Comparison of ENCODE assay signal across 8 cellular contexts in the genomic region with DNA sequence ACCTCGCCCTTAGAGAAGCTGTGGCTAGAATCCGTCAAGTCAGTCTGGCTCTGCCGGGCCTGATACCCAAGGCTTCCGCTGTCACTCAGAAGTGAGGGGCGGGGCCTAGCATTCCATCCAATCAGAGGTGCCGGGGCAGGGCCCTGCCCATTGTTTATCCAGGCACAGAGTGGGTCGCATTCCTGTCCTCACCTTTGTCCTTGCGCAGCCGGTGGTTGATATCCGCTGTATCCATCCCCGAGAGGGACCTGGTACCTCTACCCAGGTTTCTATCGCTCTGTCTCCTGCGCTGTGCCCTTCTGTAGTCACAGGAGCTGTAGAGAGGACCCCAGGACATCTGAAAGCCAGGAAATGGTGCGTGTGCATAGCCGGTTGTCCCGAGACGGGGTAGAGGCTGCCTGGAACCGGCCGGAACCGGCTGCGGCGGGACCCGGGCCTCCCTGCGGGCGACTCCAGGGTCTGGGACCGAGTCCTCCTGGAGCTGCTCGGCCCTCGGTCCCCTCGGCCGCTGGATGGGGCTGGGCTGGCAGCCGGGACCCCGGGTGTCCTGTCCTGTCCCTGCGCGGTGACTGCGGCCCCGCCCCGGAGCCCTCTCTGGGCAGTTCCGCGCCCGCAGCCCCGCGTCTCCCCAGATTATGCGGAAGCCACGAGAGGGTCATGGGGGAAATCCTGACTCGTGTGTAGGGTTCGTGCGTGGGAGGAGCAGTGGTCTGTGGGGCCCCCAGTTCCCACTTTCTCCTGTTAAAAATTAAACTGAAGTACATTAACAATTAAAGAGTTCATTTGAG. TPM values are rescaled to one million over a fixed set of nuclear protein-coding genes. Genes with fewer than 3 reads are reported as not detected.
A peak's percentile ranks its signal among the peaks of the same experiment; 100 is the strongest.
DNase-seq lines count a peak whose midpoint lies in the region; ATAC-seq and TF ChIP-seq lines count a peak whose summit lies in the region.

TSS of gene ZNF763 (plus strand) at position 183 of the 788 bp plus-strand sequence. CDS start at position 352, 169 bp downstream.

- peak within 1 kb of the TSS; percentile 86 for H3K27ac Mint-ChIP-seq in activated naive CD8-positive, alpha-beta T cell

- peak within 1 kb of the TSS; percentile 91 for H3K4me3 Mint-ChIP-seq in activated naive CD8-positive, alpha-beta T cell

- peaks cover 27% of the 10 kb centered on the region for H3K4me1 Mint-ChIP-seq in activated naive CD8-positive, alpha-beta T cell (ENCODE audit: low read depth)

- intact Hi-C loops in Right ventricle myocardium inferior (cut with DNase I): loop anchor here (1.0 to 10.0 kb wide), 4 partner anchors 23 to 175 kb away; partner anchors contain the start of genes ZNF20 and ZNF878

- peak within 1 kb of the TSS; percentile 97 for H3K27ac ChIP-seq in temporal lobe (ENCODE audit: low read depth, low read length)

- no peaks in the 10 kb centered on the region for H3K27me3 Mint-ChIP-seq in activated naive CD8-positive, alpha-beta T cell

- DNase-seq in DMS 273 (lab: John Stamatoyannopoulos, UW; ENCODE audit: unreplicated experiment) (peak; percentile 89), Kasumi-1 (lab: John Stamatoyannopoulos, UW) (peak; percentile 88 to 89), Right ventricle myocardium inferior (ENCODE audit: missing footprints) (peak; percentile 96), omental fat pad (ENCODE audit: low spot score) (peak; percentile 97)

- no peaks in the 10 kb centered on the region for H3K36me3 Mint-ChIP-seq in activated naive CD8-positive, alpha-beta T cell

- no peak for TF ChIP-seq CTCF in omental fat pad (IDR thresholded peaks at IDR 0.05)

- H3K9me3 Mint-ChIP-seq in activated naive CD8-positive, alpha-beta T cell (ENCODE audit: low read depth): no peaks in the 10 kb centered on the region

- peak; percentile 90 for ATAC-seq in GM21619 (IDR thresholded peaks at IDR 0.05; ENCODE audit: unreplicated experiment)
- peak; percentile 96 for ATAC-seq in SK-N-SH treated with all-trans-retinoic acid at 6 μM for 48 hours
- peak; percentile 99 for ATAC-seq in Right ventricle myocardium inferior
- peak; percentile 97 for ATAC-seq in omental fat pad (ENCODE audit: low FRiP score)

TF ChIP-seq in SK-N-SH treated with all-trans-retinoic acid at 6 μM for 48 hours, 23 proteins besides CTCF, POLR2A, EP300 and RAD21:
- TF ChIP-seq, protein P1, sequence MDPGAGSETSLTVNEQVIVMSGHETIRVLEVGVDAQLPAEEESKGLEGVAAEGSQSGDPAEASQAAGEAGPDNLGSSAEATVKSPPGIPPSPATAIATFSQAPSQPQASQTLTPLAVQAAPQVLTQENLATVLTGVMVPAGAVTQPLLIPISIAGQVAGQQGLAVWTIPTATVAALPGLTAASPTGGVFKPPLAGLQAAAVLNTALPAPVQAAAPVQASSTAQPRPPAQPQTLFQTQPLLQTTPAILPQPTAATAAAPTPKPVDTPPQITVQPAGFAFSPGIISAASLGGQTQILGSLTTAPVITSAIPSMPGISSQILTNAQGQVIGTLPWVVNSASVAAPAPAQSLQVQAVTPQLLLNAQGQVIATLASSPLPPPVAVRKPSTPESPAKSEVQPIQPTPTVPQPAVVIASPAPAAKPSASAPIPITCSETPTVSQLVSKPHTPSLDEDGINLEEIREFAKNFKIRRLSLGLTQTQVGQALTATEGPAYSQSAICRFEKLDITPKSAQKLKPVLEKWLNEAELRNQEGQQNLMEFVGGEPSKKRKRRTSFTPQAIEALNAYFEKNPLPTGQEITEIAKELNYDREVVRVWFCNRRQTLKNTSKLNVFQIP (CRISPR knock-in tag; IDR thresholded peaks at IDR 0.05; ENCODE audit: borderline replicate concordance, low read depth): no peak
- TF ChIP-seq ZNF565 (CRISPR knock-in tag; conservative IDR thresholded peaks at IDR 0.05; ENCODE audit: low read depth) (no peak), GLIS3 (CRISPR knock-in tag; IDR thresholded peaks at IDR 0.05) (no peak), OSR1 (CRISPR knock-in tag; IDR thresholded peaks at IDR 0.05) (no peak), ZFP3 (CRISPR knock-in tag; IDR thresholded peaks at IDR 0.05) (no peak)

RNA-seq across cellular contexts. Expression of gene ZNF763, which starts in this region (rescaled TPM):
- total RNA-seq in Right ventricle myocardium inferior (2.6 TPM), omental fat pad (1 to 10 TPM; 1.9 to 8.0 (median 3.6) TPM), temporal lobe (5.9 TPM)

Comparison
In these comparisons a context has a peak if more than half of its experiments do, and no peak if none do; other contexts are left out.
1. Peak in every context shown above with its lines: DNase-seq, ATAC-seq and H3K27ac ChIP-seq.